9 cellular contexts compared by ENCODE assay signal in genomic region chr19:1826557-1827521, GRCh38. TPM values are rescaled to one million over a fixed set of nuclear protein-coding genes. Genes with fewer than 3 reads are reported as not detected.
DNase-seq lines count a peak whose midpoint lies in the region; ATAC-seq and TF ChIP-seq lines count a peak whose summit lies in the region.
"Had no signal": no experiment of that assay in that cellular context is flagged by ENCODE, and none has a peak within 500 bp of the region (broad histone marks: within the 10 kb centered on the region; RNA-seq: fewer than 3 reads in every experiment).

No MANE protein-coding gene starts in this region.

- no peak for TF ChIP-seq EP300 in suprapubic skin (IDR thresholded peaks at IDR 0.05)

- H3K36me3 ChIP-seq in HEK293 (ENCODE audit: control insufficient read depth in 2 of 2, insufficient read depth in 1 of 2, low read length in 2 of 2) (peaks cover 12 to 62% of the 10 kb centered on the region in 2 experiments; a peak in 2 of 3 replicates), duodenal mucosa (ENCODE audit: control insufficient read depth in 1 of 2, insufficient read depth in 2 of 2, low read length in 2 of 2) (peaks cover 18 to 43% of the 10 kb centered on the region in 2 donors), left lung (peaks cover 0 to 89% of the 10 kb centered on the region in 2 donors), suprapubic skin (peaks cover 73% of the 10 kb centered on the region)

- intact Hi-C loops in left lung (cut with DNase I), result no loop called here

- 86% methylated on average over 20 of the region's 63 CpGs for WGBS in suprapubic skin

- peak overlapping the region; percentile 40; the same call in 1 of the 2 replicates for H3K27ac ChIP-seq in 22Rv1
- no peak overlapping the region for H3K27ac ChIP-seq in HEK293 (ENCODE audit: extremely low read depth, low read depth, low read length)
- H3K27ac ChIP-seq in duodenal mucosa (ENCODE audit: low read depth, low read length), result peak overlapping the region; percentile 25
- H3K27ac ChIP-seq in left lung, result no peak overlapping the region
- H3K27ac ChIP-seq in suprapubic skin, result no peak overlapping the region
- H3K27ac ChIP-seq: neutrophil had no signal

- H3K9me3 ChIP-seq in HEK293 (ENCODE audit: control insufficient read depth, insufficient read depth, low read depth, low read length) (no peaks in the 10 kb centered on the region), duodenal mucosa (ENCODE audit: control insufficient read depth in 1 of 2, low read length in 2 of 2) (no peaks in the 10 kb centered on the region), left lung (no peaks in the 10 kb centered on the region), suprapubic skin (no peaks in the 10 kb centered on the region)
- H3K9me3 ChIP-seq: neutrophil had no signal

- no peaks in the 10 kb centered on the region for H3K27me3 ChIP-seq in duodenal mucosa (ENCODE audit: control insufficient read depth in 1 of 2, insufficient read depth in 2 of 2, low read length in 2 of 2)
- H3K27me3 ChIP-seq in left lung, result no peaks in the 10 kb centered on the region
- no peaks in the 10 kb centered on the region for H3K27me3 ChIP-seq in suprapubic skin
- H3K27me3 ChIP-seq: neutrophil had no signal

- DNase-seq in left lung, result no peak
- DNase-seq in suprapubic skin (ENCODE audit: low spot score in 2 of 2), result no peak
- DNase-seq in A172 (ENCODE audit: low spot score), result no peak
- no peak for DNase-seq in NCI-H1930 (lab: John Stamatoyannopoulos, UW)
- DNase-seq in NCI-H2227 (lab: John Stamatoyannopoulos, UW; ENCODE audit: unreplicated experiment), result no peak

- CTCF ChIA-PET in HEK293 (lab: Yijun Ruan, JAX), result interaction anchor here (0.6 to 5.0 kb wide), 40 partner anchors 8 to 371 kb away, joined by 3 to 53 read pairs (median 4); partner anchors contain the start of gene UQCR11

- TF ChIP-seq CTCF in 22Rv1 (IDR thresholded peaks at IDR 0.05), result no peak
- TF ChIP-seq CTCF in HEK293 (tag by site-specific recombination; IDR thresholded peaks at IDR 0.05), result no peak
- no peak for TF ChIP-seq CTCF in left lung (IDR thresholded peaks at IDR 0.05)
- no peak for TF ChIP-seq CTCF in suprapubic skin (IDR thresholded peaks at IDR 0.05)

- TF ChIP-seq POLR2A in suprapubic skin (IDR thresholded peaks at IDR 0.05), result no peak

- no peak overlapping the region for H3K9ac ChIP-seq in duodenal mucosa (ENCODE audit: low read depth in 1 of 2, low read length in 2 of 2)

- H3K4me3 ChIP-seq in HEK293 (ENCODE audit: low read depth, low read length) (no peak overlapping the region), duodenal mucosa (ENCODE audit: low read depth in 1 of 2, low read length in 2 of 2) (no peak overlapping the region), left lung (no peak overlapping the region), suprapubic skin (no peak overlapping the region)

- H3K4me1 ChIP-seq in HEK293 (ENCODE audit: control insufficient read depth, insufficient read depth, low read length), result no peaks in the 10 kb centered on the region
- peaks cover 5 to 6% of the 10 kb centered on the region in 2 donors for H3K4me1 ChIP-seq in duodenal mucosa (ENCODE audit: control insufficient read depth in 1 of 2, insufficient read depth in 2 of 2, low read length in 2 of 2)
- H3K4me1 ChIP-seq in left lung, result peaks cover 0 to 4% of the 10 kb centered on the region in 2 donors
- peaks cover 11% of the 10 kb centered on the region for H3K4me1 ChIP-seq in suprapubic skin

- POLR2A ChIA-PET in HEK293 (lab: Yijun Ruan, JAX), result interaction anchor here (0.6 to 1.7 kb wide), 5 partner anchors 11 to 234 kb away, joined by 3 to 7 read pairs (median 4); partner anchors contain the start of gene MBD3

- peak; percentile 4 for ATAC-seq in left lung

TF ChIP-seq in HEK293, 187 proteins besides CTCF, POLR2A, EP300 and RAD21 (continues in another document):
- TF ChIP-seq ZFHX2 (tag by site-specific recombination; conservative IDR thresholded peaks at IDR 0.05), result peak; percentile 32; the same call in 1 of the 2 replicates
- no peak for TF ChIP-seq ZNF214 (tag by site-specific recombination; IDR thresholded peaks at IDR 0.05; ENCODE audit: borderline replicate concordance)
- TF ChIP-seq ZNF830 (tag by site-specific recombination; IDR thresholded peaks at IDR 0.05; ENCODE audit: low read depth), result no peak
- no peak for TF ChIP-seq ZNF596 (tag by site-specific recombination; IDR thresholded peaks at IDR 0.05)
- no peak for TF ChIP-seq ZNF391 (tag by site-specific recombination; IDR thresholded peaks at IDR 0.05; ENCODE audit: borderline replicate concordance, low read depth)
- TF ChIP-seq SCRT1 (tag by site-specific recombination; IDR thresholded peaks at IDR 0.05; ENCODE audit: borderline replicate concordance), result no peak
- peak; percentile 61; the same call in 1 of the 2 replicates for TF ChIP-seq SCRT2 (tag by site-specific recombination; IDR thresholded peaks at IDR 0.05)
- TF ChIP-seq ZNF398 (tag by site-specific recombination; IDR thresholded peaks at IDR 0.05), result peak; percentile 5; the same call in 1 of the 2 replicates
- TF ChIP-seq ZNF211 (tag by site-specific recombination; IDR thresholded peaks at IDR 0.05; ENCODE audit: low read depth), result no peak
- TF ChIP-seq BCL6B (tag by site-specific recombination; IDR thresholded peaks at IDR 0.05), result no peak
- TF ChIP-seq ELK4 (IDR thresholded peaks at IDR 0.05; ENCODE audit: borderline replicate concordance, low read depth, low read length), result no peak
- TF ChIP-seq ZNF280C (tag by site-specific recombination; IDR thresholded peaks at IDR 0.05), result no peak

RNA-seq across cellular contexts. Expression of gene ATP8B3, which starts 14.8 kb away (rescaled TPM):
- 1 to 10 TPM; 1.9 to 2.5 TPM for total RNA-seq in left lung
- 1 to 10 TPM; 1.5 to 3.8 (median 1.8) TPM for total RNA-seq in suprapubic skin
- total RNA-seq in A172 (2014; rRNA removed; shearing (Covaris generic)), result 8.6 and 12.4 TPM in 2 replicates

RNA-seq across cellular contexts. Expression of gene REXO1, which starts 21.4 kb away (rescaled TPM):
- 10 to 100 TPM; 20.3 to 30.8 TPM for total RNA-seq in left lung
- total RNA-seq in suprapubic skin, result 10 to 100 TPM; 31.8 to 63.1 (median 38.3) TPM
- 8.0 and 30.4 TPM in 2 replicates for total RNA-seq in A172 (2014; rRNA removed; shearing (Covaris generic))

RNA-seq across cellular contexts. Expression of gene KLF16, which starts 36.5 kb away (rescaled TPM):
- total RNA-seq in left lung, result 10 to 100 TPM; 18.5 to 28.8 TPM
- total RNA-seq in suprapubic skin, result 10 to 100 TPM; 12.1 to 30.8 (median 20.9) TPM
- total RNA-seq in A172 (2014; rRNA removed; shearing (Covaris generic)), result 8.2 and 11.5 TPM in 2 replicates

RNA-seq across cellular contexts. Expression of gene ABHD17A, which starts 58.5 kb away (rescaled TPM):
- total RNA-seq in left lung (10 to 100 TPM; 70.2 to 72.7 TPM), suprapubic skin (100 to 1,000 TPM in 3 of 4 donors, 10 to 100 TPM in 1; 82.3 to 120 (median 110) TPM)
- total RNA-seq in A172 (2014; rRNA removed; shearing (Covaris generic)), result 72.6 and 120 TPM in 2 replicates

Comparison
In these comparisons a context has a peak if more than half of its experiments do, and no peak if none do; other contexts are left out.
1. H3K27ac ChIP-seq: peak in 22Rv1 (single experiment) and duodenal mucosa (single experiment); none in HEK293 (single experiment), left lung (0 of 2) and suprapubic skin (single experiment).